8 cellular contexts compared by ENCODE assay signal in genomic region chr18:80033181-80034067, GRCh38.
DNase-seq lines count a peak whose midpoint lies in the region; ATAC-seq lines count a peak whose summit lies in the region.

No MANE protein-coding gene starts in this region.

- H3K27me3 ChIP-seq in HUES6 (ENCODE audit: control insufficient read depth, insufficient read depth, low read length) (no peaks in the 10 kb centered on the region), mucosa of stomach (ENCODE audit: control insufficient read depth, insufficient read depth, low read length) (no peaks in the 10 kb centered on the region)

- peaks cover 5 to 6% of the 10 kb centered on the region in 2 donors for H3K9me3 Mint-ChIP-seq in stimulated activated naive CD8-positive, alpha-beta T cell treated with anti-CD3 and anti-CD28 coated beads, Interleukin-15, amount 100 ng/mL, for 72 hours

- H3K27ac Mint-ChIP-seq in stimulated activated naive CD8-positive, alpha-beta T cell treated with anti-CD3 and anti-CD28 coated beads, Interleukin-15, amount 100 ng/mL, for 72 hours, result peak overlapping the region; percentile 85 to 95

- ATAC-seq in GM19467 (IDR thresholded peaks at IDR 0.05; ENCODE audit: unreplicated experiment), result peak; percentile 47
- ATAC-seq in activated CD4-positive, CD25-positive, alpha-beta regulatory T cell treated with anti-CD3 and anti-CD28 coated beads, Interleukin-2, amount 50 U/mL, for 24 hours, result peak; percentile 56 to 60
- ATAC-seq in stimulated activated naive CD8-positive, alpha-beta T cell treated with anti-CD3 and anti-CD28 coated beads, Interleukin-15, amount 100 ng/mL, for 72 hours, result peak; percentile 66

- H3K27ac ChIP-seq in HUES6 (ENCODE audit: low read depth, low read length), result peak overlapping the region; percentile 59; the same call in 1 of the 2 replicates

- H3K27me3 Mint-ChIP-seq in stimulated activated naive CD8-positive, alpha-beta T cell treated with anti-CD3 and anti-CD28 coated beads, Interleukin-15, amount 100 ng/mL, for 72 hours, result no peaks in the 10 kb centered on the region

- H3K36me3 ChIP-seq in HUES6 (ENCODE audit: control insufficient read depth, insufficient read depth, low read length), result peaks cover 11% of the 10 kb centered on the region
- no peaks in the 10 kb centered on the region for H3K36me3 ChIP-seq in mucosa of stomach (ENCODE audit: control insufficient read depth, insufficient read depth, low read length)

- peaks cover 27% of the 10 kb centered on the region for H3K4me1 Mint-ChIP-seq in stimulated activated naive CD8-positive, alpha-beta T cell treated with anti-CD3 and anti-CD28 coated beads, Interleukin-15, amount 100 ng/mL, for 72 hours

- H3K4me1 ChIP-seq in HUES6 (ENCODE audit: control insufficient read depth, insufficient read depth, low read length), result peaks cover 13% of the 10 kb centered on the region
- H3K4me1 ChIP-seq in mucosa of stomach (ENCODE audit: control insufficient read depth, insufficient read depth, low read length), result no peaks in the 10 kb centered on the region

- no peaks in the 10 kb centered on the region for H3K9me3 ChIP-seq in HUES6 (ENCODE audit: control insufficient read depth, insufficient read depth, low read depth, low read length)
- H3K9me3 ChIP-seq in mucosa of stomach (ENCODE audit: control insufficient read depth, low read length), result no peaks in the 10 kb centered on the region

- DNase-seq in CD1c-positive myeloid dendritic cell (ENCODE audit: extremely low spot score) (peak; percentile 89), NCI-H1694 (lab: John Stamatoyannopoulos, UW) (no peak)
- DNase-seq in effector CD8-positive, alpha-beta T cell (lab: John Stamatoyannopoulos, UW), result peak; percentile 79
- peak in 1 of 2 donors; percentile 80 for DNase-seq in stimulated activated naive CD8-positive, alpha-beta T cell treated with anti-CD3 and anti-CD28 coated beads, Interleukin-15, amount 100 ng/mL, for 72 hours

- H3K4me3 ChIP-seq in HUES6 (ENCODE audit: low read depth, low read length) (peak overlapping the region; percentile 92), mucosa of stomach (ENCODE audit: low read length) (peak overlapping the region; percentile 66)

- H3K9ac ChIP-seq in HUES6 (ENCODE audit: low read length) (peak overlapping the region; percentile 76), mucosa of stomach (ENCODE audit: low read length) (peak overlapping the region; percentile 79)

- peak overlapping the region; percentile 84 to 88 for H3K4me3 Mint-ChIP-seq in stimulated activated naive CD8-positive, alpha-beta T cell treated with anti-CD3 and anti-CD28 coated beads, Interleukin-15, amount 100 ng/mL, for 72 hours
